ENCODE assay signal across 1 cellular context in genomic region chr16:13186813-13187212, GRCh38.
TF ChIP-seq lines count a peak whose summit lies in the region.

No MANE protein-coding gene starts in this region.

TF ChIP-seq in SK-N-SH treated with all-trans-retinoic acid at 6 μM for 48 hours, 23 proteins besides CTCF, POLR2A, EP300 and RAD21 (continued from another document):
- TF ChIP-seq CSRNP3 (CRISPR knock-in tag; IDR thresholded peaks at IDR 0.05) = no peak
- no peak for TF ChIP-seq ZNF565 (CRISPR knock-in tag; conservative IDR thresholded peaks at IDR 0.05; ENCODE audit: low read depth)
